Comparison of ENCODE assay signal across 8 cellular contexts in the genomic region with DNA sequence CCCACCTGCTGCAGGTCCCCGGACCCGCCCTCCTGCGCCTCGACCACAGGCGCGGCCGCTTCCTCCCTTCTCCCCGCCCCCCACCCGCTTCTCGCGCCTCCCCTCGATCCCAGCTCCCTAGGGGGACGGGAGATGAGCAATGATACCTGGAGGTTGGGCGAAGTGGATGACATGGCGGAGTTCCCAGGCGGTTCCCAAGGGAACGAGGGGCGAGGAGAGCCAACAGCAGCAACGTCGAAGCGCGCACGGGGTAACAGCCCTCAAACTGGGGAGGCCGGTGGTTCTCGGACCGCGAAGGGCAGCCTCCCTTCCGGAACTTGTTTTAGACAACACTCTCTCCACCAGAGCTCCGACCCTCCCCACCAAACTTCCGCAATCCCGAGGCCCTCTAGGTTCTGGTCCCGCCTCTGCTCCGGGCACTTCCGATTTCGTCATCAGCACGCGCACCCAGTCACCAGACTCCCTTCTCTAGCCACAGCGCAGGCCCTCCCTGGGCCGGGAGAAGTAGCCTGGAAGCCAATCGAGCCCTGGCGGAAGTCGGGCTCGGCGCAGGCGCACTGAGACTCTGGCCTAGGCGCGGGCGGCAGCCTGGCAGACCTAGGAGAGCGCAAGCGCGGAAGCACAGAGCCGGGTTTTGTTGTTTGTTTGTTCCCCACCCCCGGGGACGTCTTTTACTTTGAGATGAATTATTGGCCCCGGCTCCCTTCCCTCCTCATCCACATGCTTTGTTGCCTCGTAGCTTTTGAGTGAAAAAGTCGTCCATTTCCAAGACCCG. TPM values are rescaled to one million over a fixed set of nuclear protein-coding genes. Genes with fewer than 3 reads are reported as not detected.
DNase-seq lines count a peak whose midpoint lies in the region; ATAC-seq and TF ChIP-seq lines count a peak whose summit lies in the region.

A gene (minus strand): TSS at position 390 of the 775 bp plus-strand sequence. CDS start 217 bp downstream, at position 173.

- ATAC-seq in GM19023 (IDR thresholded peaks at IDR 0.05; ENCODE audit: unreplicated experiment) (peak; percentile 95), HG03280 (IDR thresholded peaks at IDR 0.05; ENCODE audit: unreplicated experiment) (peak; percentile 97)

- H3K27ac Mint-ChIP-seq in immature natural killer cell, result peak within 1 kb of the TSS; percentile 93 to 99 (median 97)

- H3K4me3 ChIP-seq in AG09309 (ENCODE audit: control insufficient read depth, low read depth, low read length), result peak within 1 kb of the TSS; percentile 90

- peaks cover 0 to 5% (median 0%) of the 10 kb centered on the region in 3 donors for H3K36me3 Mint-ChIP-seq in immature natural killer cell

- no peak for TF ChIP-seq CTCF in AG09309 (IDR thresholded peaks at IDR 0.05; ENCODE audit: control insufficient read depth, insufficient read depth, low read depth, low read length, missing control alignments)

- H3K4me1 Mint-ChIP-seq in immature natural killer cell, result peaks cover 20 to 37% of the 10 kb centered on the region in 2 donors

- DNase-seq in AG09309 (ENCODE audit: low read depth) (peak; percentile 98), NCI-H345 treated with DMSO at 0.1 percent for 48 hours (lab: John Stamatoyannopoulos, UW; ENCODE audit: unreplicated experiment) (peak; percentile 96), immature natural killer cell (peak; percentile 100), smooth muscle cell of the brain vasculature (ENCODE audit: low read depth, low spot score) (peak; percentile 98)
- DNase-seq in activated CD4-positive, CD25-positive, alpha-beta regulatory T cell (lab: John Stamatoyannopoulos, UW), result peak; percentile 98 to 99 (median 98)
- peak; percentile 100 for DNase-seq in central memory CD4-positive, alpha-beta T cell

- H3K9me3 Mint-ChIP-seq in immature natural killer cell, result no peaks in the 10 kb centered on the region

- peaks cover 8 to 21% (median 18%) of the 10 kb centered on the region in 3 donors for H3K27me3 Mint-ChIP-seq in immature natural killer cell (ENCODE audit: low read depth in 3 of 3)

- peak within 1 kb of the TSS; percentile 90 to 94 (median 94) for H3K4me3 Mint-ChIP-seq in immature natural killer cell

RNA-seq across cellular contexts. Expression of the gene that starts here (rescaled TPM):
- polyA plus RNA-seq in immature natural killer cell, result 10 to 100 TPM; 63.5 to 99.1 (median 75.5) TPM

Comparison
In these comparisons a context has a peak if more than half of its experiments do, and no peak if none do; other contexts are left out.
1. Peak in every context shown above with its lines: DNase-seq, ATAC-seq and H3K4me3 ChIP-seq.